In the genomic region with DNA sequence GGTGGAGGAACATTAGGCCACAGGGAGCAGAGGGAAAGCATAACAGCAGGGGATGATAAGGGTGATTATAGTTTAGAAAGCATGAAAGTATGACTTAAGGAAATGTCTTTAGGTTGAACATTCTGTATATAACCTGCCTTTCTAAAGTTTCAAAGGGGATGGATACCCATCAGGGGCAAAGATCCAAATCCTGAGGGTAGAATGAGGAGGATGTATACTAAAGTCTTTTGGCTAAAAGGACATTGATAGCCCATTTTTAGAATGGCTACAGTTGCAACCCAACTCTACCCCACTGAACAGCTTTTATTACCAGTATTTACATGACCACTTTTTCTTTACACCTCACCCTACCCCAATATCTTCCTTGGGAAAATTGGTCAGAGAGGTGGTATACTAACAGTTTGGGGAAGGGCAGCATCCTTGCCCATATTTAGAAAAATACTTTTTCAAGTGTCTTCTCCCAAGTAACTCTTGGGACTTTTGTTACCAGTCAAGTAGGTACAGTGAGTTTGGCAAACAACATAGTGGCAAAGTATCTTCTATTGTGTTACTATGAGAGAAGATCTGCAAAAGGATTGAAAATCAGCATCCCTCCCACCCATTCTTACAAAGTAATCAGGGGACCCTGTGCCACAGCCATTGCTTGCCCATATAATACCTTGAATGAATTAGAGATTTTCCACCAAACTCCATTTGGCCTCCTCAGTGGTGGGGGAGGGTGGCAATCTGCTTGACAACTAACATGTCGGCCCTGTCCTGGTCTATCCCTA, we compare ENCODE assay signal across 11 cellular contexts. TPM values are rescaled to one million over a fixed set of nuclear protein-coding genes. Genes with fewer than 3 reads are reported as not detected.
DNase-seq lines count a peak whose midpoint lies in the region; ATAC-seq and TF ChIP-seq lines count a peak whose summit lies in the region.
"Had no signal": no experiment of that assay in that cellular context is flagged by ENCODE, and none has a peak within 500 bp of the region (broad histone marks: within the 10 kb centered on the region; RNA-seq: fewer than 3 reads in every experiment).

No MANE protein-coding gene starts in this region.

- DNase-seq in activated T-cell treated with anti-CD3 and anti-CD28 coated beads, Interleukin-2, amount 50 U/mL, for 4 hours, result no peak
- DNase-seq in activated T-cell treated with anti-CD3 and anti-CD28 coated beads for 4 hours (no peak), RWPE1 (ENCODE audit: low spot score) (no peak), epithelial cell of prostate (ENCODE audit: low read depth, low spot score) (no peak), prostate gland (ENCODE audit: low spot score) (no peak)
- DNase-seq in stimulated activated naive CD8-positive, alpha-beta T cell treated with anti-CD3 and anti-CD28 coated beads, Interleukin-15, Interleukin-2, amounts not matched to agents 100 U/mL and 50 U/mL, for 24 hours, result no peak
- DNase-seq: heart right ventricle, NCI-H510A treated with DMSO at 0.1 percent for 48 hours had no signal

- no peaks in the 10 kb centered on the region for H3K4me1 ChIP-seq in prostate gland (replicated peaks)

- no peaks in the 10 kb centered on the region for H3K27me3 Mint-ChIP-seq in activated T-cell treated with anti-CD3 and anti-CD28 coated beads, Interleukin-2, amount 50 U/mL, for 4 hours (ENCODE audit: low read depth)

- CTCF ChIA-PET in RWPE1 (lab: Yijun Ruan, JAX), result no interaction called here

- peak; percentile 2 to 23 for ATAC-seq in activated T-cell treated with anti-CD3 and anti-CD28 coated beads, Interleukin-2, amount 50 U/mL, for 4 hours
- ATAC-seq in stimulated activated naive CD8-positive, alpha-beta T cell treated with anti-CD3 and anti-CD28 coated beads, Interleukin-15, Interleukin-2, amounts not matched to agents 100 U/mL and 50 U/mL, for 24 hours, result peak; percentile 7
- ATAC-seq in GM18907 (IDR thresholded peaks at IDR 0.05; ENCODE audit: unreplicated experiment) (no peak), HG02588 (IDR thresholded peaks at IDR 0.05; ENCODE audit: unreplicated experiment) (no peak)

- H3K4me3 ChIP-seq in prostate gland, result no peak overlapping the region
- H3K4me3 ChIP-seq: GM23248, heart right ventricle had no signal

- peaks cover 19% of the 10 kb centered on the region for H3K4me1 Mint-ChIP-seq in activated T-cell treated with anti-CD3 and anti-CD28 coated beads, Interleukin-2, amount 50 U/mL, for 4 hours (ENCODE audit: low read depth)

- no peaks in the 10 kb centered on the region for H3K9me3 Mint-ChIP-seq in activated T-cell treated with anti-CD3 and anti-CD28 coated beads, Interleukin-2, amount 50 U/mL, for 4 hours

- H3K36me3 Mint-ChIP-seq in activated T-cell treated with anti-CD3 and anti-CD28 coated beads, Interleukin-2, amount 50 U/mL, for 4 hours (ENCODE audit: insufficient read depth), result peaks cover 41% of the 10 kb centered on the region

- peak overlapping the region; percentile 60 for H3K27ac ChIP-seq in RWPE1
- peak overlapping the region; percentile 90 for H3K27ac ChIP-seq in epithelial cell of prostate
- H3K27ac ChIP-seq in prostate gland, result peak overlapping the region in 1 of 2 donors; percentile 7

- WGBS in prostate gland, result 71% methylated on average over 1 of the region's 1 CpG

- H3K36me3 ChIP-seq in prostate gland, result peaks cover 6 to 18% of the 10 kb centered on the region in 2 donors

- no peaks in the 10 kb centered on the region for H3K27me3 ChIP-seq in prostate gland (replicated peaks; ENCODE audit: insufficient read depth)
- H3K27me3 ChIP-seq: heart right ventricle had no signal

- POLR2A ChIA-PET in RWPE1 (lab: Yijun Ruan, JAX; ENCODE audit: low non-redundant PET), result no interaction called here

- TF ChIP-seq CTCF in RWPE1 (conservative IDR thresholded peaks at IDR 0.05; ENCODE audit: low read depth) (no peak), prostate gland (IDR thresholded peaks at IDR 0.05) (no peak)

- no peaks in the 10 kb centered on the region for H3K9me3 ChIP-seq in prostate gland
- H3K9me3 ChIP-seq: heart right ventricle had no signal

- H3K4me3 Mint-ChIP-seq in activated T-cell treated with anti-CD3 and anti-CD28 coated beads, Interleukin-2, amount 50 U/mL, for 4 hours, result no peak overlapping the region

- intact Hi-C loops in prostate gland (cut with DNase I), result no loop called here

- no peak for TF ChIP-seq POLR2A in prostate gland (IDR thresholded peaks at IDR 0.05)

RNA-seq across cellular contexts. Expression of a gene that starts 8.3 kb away (rescaled TPM):
- 100 to 1,000 TPM; 399 to 423 (median 404) TPM for total RNA-seq in activated T-cell treated with anti-CD3 and anti-CD28 coated beads, Interleukin-2, amount 50 U/mL, for 4 hours
- total RNA-seq in prostate gland, result 100 to 1,000 TPM; 103 to 134 TPM

RNA-seq across cellular contexts. Expression of a gene that starts 14.0 kb away (rescaled TPM):
- total RNA-seq in activated T-cell treated with anti-CD3 and anti-CD28 coated beads, Interleukin-2, amount 50 U/mL, for 4 hours, result 10 to 100 TPM; 20.8 to 24.0 (median 22.1) TPM
- 10 to 100 TPM; 17.8 to 52.7 TPM for total RNA-seq in prostate gland

RNA-seq across cellular contexts. Expression of a gene that starts 30.1 kb away (rescaled TPM):
- 10 to 100 TPM; 64.6 to 75.9 (median 71.2) TPM for total RNA-seq in activated T-cell treated with anti-CD3 and anti-CD28 coated beads, Interleukin-2, amount 50 U/mL, for 4 hours
- 100 to 1,000 TPM in 1 of 2 donors, 10 to 100 TPM in 1; 44.4 to 108 TPM for total RNA-seq in prostate gland

RNA-seq across cellular contexts. Expression of a gene that starts 37.0 kb away (rescaled TPM):
- 10 to 100 TPM in 1 of 3 donors, 1 to 10 TPM in 2; 7.3 to 12.1 (median 9.3) TPM for total RNA-seq in activated T-cell treated with anti-CD3 and anti-CD28 coated beads, Interleukin-2, amount 50 U/mL, for 4 hours
- total RNA-seq in prostate gland, result 10 to 100 TPM in 1 of 2 donors, 1 to 10 TPM in 1; 8.4 to 27.0 TPM

RNA-seq across cellular contexts. Expression of a gene that starts 48.3 kb away (rescaled TPM):
- 100 to 1,000 TPM in 1 of 3 donors, 10 to 100 TPM in 2; 87.8 to 108 (median 94.0) TPM for total RNA-seq in activated T-cell treated with anti-CD3 and anti-CD28 coated beads, Interleukin-2, amount 50 U/mL, for 4 hours
- 100 to 1,000 TPM; 161 to 201 TPM for total RNA-seq in prostate gland

Comparison
In these comparisons a context has a peak if more than half of its experiments do, and no peak if none do; other contexts are left out.
1. ATAC-seq: peak in activated T-cell treated with anti-CD3 and anti-CD28 coated beads, Interleukin-2, amount 50 U/mL, for 4 hours (2 of 2) and stimulated activated naive CD8-positive, alpha-beta T cell treated with anti-CD3 and anti-CD28 coated beads, Interleukin-15, Interleukin-2, amounts not matched to agents 100 U/mL and 50 U/mL, for 24 hours (single experiment); none in GM18907 (single experiment) and HG02588 (single experiment).